In the genomic region with DNA sequence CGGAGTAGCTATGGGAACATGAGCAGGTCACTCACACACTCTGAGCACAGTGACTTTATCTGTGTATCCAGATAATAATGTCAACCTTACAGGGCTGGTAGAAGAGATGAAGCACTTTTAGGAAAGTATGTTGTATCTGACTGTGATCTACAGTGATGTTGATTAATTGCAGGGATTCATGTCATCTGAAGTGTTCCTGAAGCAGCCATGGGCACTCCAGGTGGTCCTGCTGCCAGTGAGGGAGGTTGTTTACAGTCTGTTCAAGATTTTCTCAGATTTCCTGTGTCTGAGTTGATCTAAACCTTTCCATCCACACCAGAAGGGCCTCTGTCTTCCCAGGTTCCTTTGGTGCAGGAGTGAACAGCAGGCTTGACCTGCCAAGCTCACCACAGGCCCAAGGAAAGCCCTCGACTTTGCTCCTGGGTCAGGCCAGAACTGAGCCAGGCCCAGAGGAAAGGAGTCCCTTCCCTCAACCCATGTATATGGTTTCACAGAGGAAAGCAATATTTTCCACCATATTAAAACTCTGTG, we compare ENCODE assay signal across 17 cellular contexts. TPM values are rescaled to one million over a fixed set of nuclear protein-coding genes. Genes with fewer than 3 reads are reported as not detected.
DNase-seq lines count a peak whose midpoint lies in the region; TF ChIP-seq lines count a peak whose summit lies in the region.
"Had no signal": no experiment of that assay in that cellular context is flagged by ENCODE, and none has a peak within 500 bp of the region (broad histone marks: within the 10 kb centered on the region; RNA-seq: fewer than 3 reads in every experiment).

No MANE protein-coding gene starts in this region.

- H2BK120ac ChIP-seq in H9 (ENCODE audit: low read depth, low read length, poor library complexity, severe bottlenecking) = no peak overlapping the region

- H3K4me3 ChIP-seq in ectodermal cell (ENCODE audit: insufficient read depth, low read depth, low read length) (no peak overlapping the region), A673 (ENCODE audit: low read depth, low read length, poor library complexity, severe bottlenecking) (no peak overlapping the region)

- POLR2A ChIA-PET in A673 (lab: Charles Lee; ENCODE audit: low non-redundant PET) = no interaction called here

- no peak overlapping the region for H3K18ac ChIP-seq in H9 (ENCODE audit: insufficient read length, low read depth, low read length)

- H3K9ac ChIP-seq in H9 (ENCODE audit: extremely low read depth, insufficient read length, low read length) = no peak overlapping the region

- H3K9me3 ChIP-seq in ectodermal cell (ENCODE audit: control insufficient read depth, low read length) (no peaks in the 10 kb centered on the region), A673 (ENCODE audit: low read depth, low read length, poor library complexity, severe bottlenecking) (no peaks in the 10 kb centered on the region), H9 (ENCODE audit: control insufficient read depth, low read depth, low read length) (no peaks in the 10 kb centered on the region)

- peaks cover 16% of the 10 kb centered on the region for H3K4me1 ChIP-seq in ectodermal cell (ENCODE audit: control insufficient read depth, insufficient read depth, low read length)
- H3K4me1 ChIP-seq in A673 (ENCODE audit: insufficient read depth, low read length, poor library complexity, severe bottlenecking) = peaks cover 19% of the 10 kb centered on the region
- H3K4me1 ChIP-seq in H9 (ENCODE audit: insufficient read depth, low read length) = peaks cover 5% of the 10 kb centered on the region; the same call in 1 of the 2 replicates

- H3K4ac ChIP-seq in H9 (ENCODE audit: low read depth, low read length) = no peak overlapping the region

- H4K5ac ChIP-seq in H9 (ENCODE audit: insufficient read length, low read depth, low read length) = no peak overlapping the region

- H3K36me3 Mint-ChIP-seq in type B pancreatic cell (no peaks in the 10 kb centered on the region), H9 (ENCODE audit: insufficient read depth in 1 of 3, low read depth in 3 of 3) (no peaks in the 10 kb centered on the region; a peak in 1 of 7 replicates)

- no peak overlapping the region for H3K4me2 ChIP-seq in H9 (ENCODE audit: insufficient read depth, insufficient read length, low read length)

- H3K4me3 Mint-ChIP-seq in type B pancreatic cell = no peak overlapping the region
- no peak overlapping the region for H3K4me3 Mint-ChIP-seq in H9
- H3K4me3 Mint-ChIP-seq: T-helper 1 cell treated with Interleukin-12 subunit alpha and Interleukin-12 subunit beta and Interleukin-4 antibody, amounts not matched to agents 30 μg/mL and 1 μg/mL, for 36 hours had no signal

- no peak overlapping the region for H3K23ac ChIP-seq in H9 (ENCODE audit: insufficient read length, low read depth, low read length)

- no peak overlapping the region for H2AK5ac ChIP-seq in H9 (ENCODE audit: insufficient read length, low read length)

- TF ChIP-seq CTCF in type B pancreatic cell (conservative IDR thresholded peaks at IDR 0.05) (no peak), A673 (conservative IDR thresholded peaks at IDR 0.05; ENCODE audit: low read depth, low read length) (no peak), H9 (conservative IDR thresholded peaks at IDR 0.05) (no peak)

- no peak overlapping the region for H2BK20ac ChIP-seq in H9 (ENCODE audit: low read depth, low read length, poor library complexity, severe bottlenecking)

- intact Hi-C loops in A673 (cut with micrococcal nuclease; ENCODE audit: unreplicated experiment) = loop anchor here (5.0 kb wide), 1 partner anchor 71 kb away; no protein-coding TSS in a partner anchor

- no peak overlapping the region for H2AFZ ChIP-seq in H9 (ENCODE audit: low read length)

- H3K79me2 ChIP-seq in H9 (ENCODE audit: insufficient read depth, low read length) = no peaks in the 10 kb centered on the region

- H3K36me3 ChIP-seq in ectodermal cell (ENCODE audit: control insufficient read depth, insufficient read depth, low read length) (no peaks in the 10 kb centered on the region), A673 (ENCODE audit: insufficient read depth, low read length, poor library complexity, severe bottlenecking) (no peaks in the 10 kb centered on the region)

- no peak overlapping the region; the same call in 1 of the 2 replicates for H3K14ac ChIP-seq in H9 (ENCODE audit: insufficient read depth, low read length)

- H2BK5ac ChIP-seq in H9 (ENCODE audit: insufficient read length, low read length) = no peak overlapping the region

- peaks cover 38% of the 10 kb centered on the region for H3K4me1 Mint-ChIP-seq in type B pancreatic cell (ENCODE audit: unreplicated experiment)
- H3K4me1 Mint-ChIP-seq in H9 = peaks cover 32 to 40% of the 10 kb centered on the region in 2 experiments

- no peak overlapping the region for H4K91ac ChIP-seq in H9 (ENCODE audit: insufficient read length, low read depth, low read length)

- H3K23me2 ChIP-seq in H9 (ENCODE audit: insufficient read length, low read depth, low read length, poor library complexity, severe bottlenecking) = no peaks in the 10 kb centered on the region

- H4K8ac ChIP-seq in H9 (replicated peaks; ENCODE audit: insufficient read length, low read depth, low read length) = no peak overlapping the region

- H3K27me3 ChIP-seq in ectodermal cell (ENCODE audit: control insufficient read depth, insufficient read depth, low read length, poor library complexity, severe bottlenecking) (no peaks in the 10 kb centered on the region), A673 (replicated peaks; ENCODE audit: insufficient read depth, low read depth, low read length, poor library complexity) (no peaks in the 10 kb centered on the region), H9 (ENCODE audit: insufficient read depth, low read length) (no peaks in the 10 kb centered on the region)

- H3K27ac ChIP-seq in ectodermal cell (ENCODE audit: insufficient read depth, low read depth, low read length, poor library complexity, severe bottlenecking) (peak overlapping the region; percentile 11), A673 (ENCODE audit: low read depth, low read length, poor library complexity, severe bottlenecking) (no peak overlapping the region), H9 (ENCODE audit: insufficient read length, low read depth, low read length) (no peak overlapping the region)

- H2BK15ac ChIP-seq in H9 (ENCODE audit: low read depth, low read length) = no peak overlapping the region

- H3K27me3 Mint-ChIP-seq in type B pancreatic cell (peaks cover 4% of the 10 kb centered on the region), H9 (ENCODE audit: low read depth) (peaks cover 2% of the 10 kb centered on the region)

- H3T11ph ChIP-seq in H9 (ENCODE audit: low read length) = no peak overlapping the region

- H3K79me1 ChIP-seq in H9 (ENCODE audit: insufficient read depth, low read depth, low read length, poor library complexity, severe bottlenecking) = no peaks in the 10 kb centered on the region

- no peak overlapping the region for H2BK12ac ChIP-seq in H9 (ENCODE audit: insufficient read length, low read depth, low read length)

- peak overlapping the region; percentile 71 for H3K27ac Mint-ChIP-seq in type B pancreatic cell
- peak overlapping the region in 1 of 3 experiments; percentile 44; a peak in 2 of 7 replicates for H3K27ac Mint-ChIP-seq in H9
- H3K27ac Mint-ChIP-seq: T-helper 1 cell treated with Interleukin-12 subunit alpha and Interleukin-12 subunit beta and Interleukin-4 antibody, amounts not matched to agents 30 μg/mL and 1 μg/mL, for 36 hours had no signal

- H3K9me3 Mint-ChIP-seq in type B pancreatic cell (no peaks in the 10 kb centered on the region), H9 (0 out of 5 replicates have a peak, but pooled peaks cover 0 to 5% of the 10 kb centered on the region in 2 experiments)
- H3K9me3 Mint-ChIP-seq: T-helper 1 cell treated with Interleukin-12 subunit alpha and Interleukin-12 subunit beta and Interleukin-4 antibody, amounts not matched to agents 30 μg/mL and 1 μg/mL, for 36 hours had no signal

- peak; percentile 34 to 73 (median 66) for DNase-seq in NCI-H1417 (lab: John Stamatoyannopoulos, UW)
- DNase-seq in NCI-H1417 treated with DMSO at 0.1 percent for 48 hours (lab: John Stamatoyannopoulos, UW) = no peak
- peak; percentile 93 for DNase-seq in NCI-H2171 treated with DMSO at 0.1 percent for 48 hours (lab: John Stamatoyannopoulos, UW)
- DNase-seq in type B pancreatic cell (ENCODE audit: extremely low spot score, unreplicated experiment) = no peak
- no peak for DNase-seq in A673 (ENCODE audit: low spot score)
- DNase-seq in NCI-H748 (lab: John Stamatoyannopoulos, UW; ENCODE audit: unreplicated experiment) = no peak
- DNase-seq in H9 = no peak
- DNase-seq: DMS79 treated with DMSO at 0.1 percent for 48 hours, H7, Karpas-422, NCI-H1436 treated with DMSO at 0.1 percent for 48 hours, NCI-H2081 treated with DMSO at 0.1 percent for 48 hours, NCI-H526 treated with DMSO at 0.1 percent for 48 hours, SHP77 treated with DMSO at 0.1 percent for 48 hours had no signal

- no peaks in the 10 kb centered on the region for H4K20me1 ChIP-seq in H9 (ENCODE audit: control insufficient read depth, insufficient read depth, insufficient read length)

- no peak overlapping the region for H3K56ac ChIP-seq in H9 (ENCODE audit: insufficient read length, low read depth, low read length)

- CTCF ChIA-PET in A673 (lab: Charles Lee) = interaction anchor here (0.6 kb wide), 1 partner anchor 10 kb away, joined by 9 read pairs; no protein-coding TSS in a partner anchor

- WGBS in ectodermal cell, 2 experiments = 84 to 85% methylated on average over 2 of the region's 2 CpGs
- no CpG with 5 or more reads among the region's 2 CpGs for WGBS in H9 (ENCODE audit: extremely low coverage, insufficient read length, low lambda C conversion rate)

- no TSS peak for BruUV-seq in A673 (replicated peaks; lab: Mats Ljungman, UMichigan)

RNA-seq across cellular contexts. Expression of a gene that starts 28.1 kb away (rescaled TPM):
- not detected for polyA plus RNA-seq in ectodermal cell (2013, experiment 1 of 4)
- 0.12 TPM for polyA plus RNA-seq in ectodermal cell (2013, experiment 2 of 4)
- 0.11 TPM for polyA plus RNA-seq in ectodermal cell (2013, experiment 3 of 4)
- 0.08 TPM for polyA plus RNA-seq in ectodermal cell (2013, experiment 4 of 4)
- total RNA-seq in type B pancreatic cell (ENCODE audit: low replicate concordance) = 0.12 and 1.3 TPM in 2 replicates
- 0.13 TPM in 1 of 2 replicates, not detected in the other for total RNA-seq in A673 (2021)
- total RNA-seq in H9 (2021) = not detected in 2 replicates
- total RNA-seq: A172, H7 had no signal

Comparison
In these comparisons a context has a peak if more than half of its experiments do, and no peak if none do; other contexts are left out.
1. DNase-seq: peak in NCI-H1417 (3 of 3) and NCI-H2171 treated with DMSO at 0.1 percent for 48 hours (single experiment); none in NCI-H1417 treated with DMSO at 0.1 percent for 48 hours (single experiment), type B pancreatic cell (single experiment), A673 (single experiment), NCI-H748 (single experiment) and H9 (single experiment).